In genomic region chr22:30298005-30298701, GRCh38 we compare ENCODE assay signal across 13 cellular contexts. TPM values are rescaled to one million over a fixed set of nuclear protein-coding genes. Genes with fewer than 3 reads are reported as not detected.
A peak's percentile ranks its signal among the peaks of the same experiment; 100 is the strongest.
DNase-seq lines count a peak whose midpoint lies in the region; ATAC-seq and TF ChIP-seq lines count a peak whose summit lies in the region.
"Had no signal": no experiment of that assay in that cellular context is flagged by ENCODE, and none has a peak within 500 bp of the region (broad histone marks: within the 10 kb centered on the region; RNA-seq: fewer than 3 reads in every experiment).

No MANE protein-coding gene starts in this region.

- no peaks in the 10 kb centered on the region for H3K27me3 Mint-ChIP-seq in CD8-positive, alpha-beta T cell (ENCODE audit: low read depth)
- H3K27me3 Mint-ChIP-seq: dendritic cell treated with granulocyte-macrophage colony-stimulating factor and Interleukin-4, amounts not matched to agents 40 ng/mL and 50 ng/mL, for 4 days had no signal

- no peaks in the 10 kb centered on the region for H3K9me3 ChIP-seq in CD8-positive, alpha-beta T cell (ENCODE audit: low read length)
- no peaks in the 10 kb centered on the region for H3K9me3 ChIP-seq in mammary epithelial cell (replicated peaks; ENCODE audit: insufficient read depth, low read length)
- H3K9me3 ChIP-seq in trophoblast cell (ENCODE audit: insufficient read depth, low read depth, low read length) = no peaks in the 10 kb centered on the region

- dilution Hi-C loops in mammary epithelial cell (cut with HindIII; ENCODE audit: low sequenced_read_pairs) = no loop called here

- H2AFZ ChIP-seq in mammary epithelial cell (ENCODE audit: low read depth, low read length) (no peak overlapping the region), trophoblast cell (ENCODE audit: insufficient read depth, low read length, poor library complexity) (no peak overlapping the region)

- POLR2A ChIA-PET in CD8-positive, alpha-beta T cell (lab: Charles Lee) = interaction anchor here (1.0 to 1.7 kb wide), 4 partner anchors 8 to 29 kb away, joined by 3 to 6 read pairs (median 4); partner anchors contain the start of genes CASTOR1 and TBC1D10A

- TF ChIP-seq RAD21 in Ishikawa (IDR thresholded peaks at IDR 0.05; ENCODE audit: low read depth) = 0 out of 2 replicates have a peak, but pooled peaks have one; percentile 14

- CTCF ChIA-PET in CD8-positive, alpha-beta T cell (lab: Charles Lee) = interaction anchor here (1.0 to 20.4 kb wide), 3 partner anchors 7 to 126 kb away, joined by 3 to 528 read pairs (median 146); partner anchors contain the start of genes CASTOR1, RNF215 and SEC14L2
- CTCF ChIA-PET in mammary epithelial cell (lab: Charles Lee; ENCODE audit: low non-redundant PET) = no interaction called here

- peaks cover 85% of the 10 kb centered on the region for H3K4me1 ChIP-seq in CD8-positive, alpha-beta T cell (ENCODE audit: insufficient read depth, low read length)
- H3K4me1 ChIP-seq in mammary epithelial cell (ENCODE audit: insufficient read depth, low read length) (peaks cover 33% of the 10 kb centered on the region), trophoblast cell (ENCODE audit: control insufficient read depth in 1 of 2, insufficient read depth in 2 of 2, low read length in 2 of 2) (peaks cover 39 to 53% of the 10 kb centered on the region in 2 experiments)

- peaks cover 37% of the 10 kb centered on the region for H3K36me3 ChIP-seq in CD8-positive, alpha-beta T cell (ENCODE audit: insufficient read depth, low read length)
- H3K36me3 ChIP-seq in mammary epithelial cell (ENCODE audit: insufficient read depth, low read length) (peaks cover 10% of the 10 kb centered on the region), trophoblast cell (ENCODE audit: control insufficient read depth in 1 of 2, insufficient read depth in 2 of 2, low read length in 2 of 2) (peaks cover 80 to 85% of the 10 kb centered on the region in 2 experiments)

- intact Hi-C loops in CD8-positive, alpha-beta T cell (cut with DNase I, micrococcal nuclease) = no loop called here
- intact Hi-C loops in mammary epithelial cell (cut with micrococcal nuclease) = no loop called here

- H3K14ac ChIP-seq in trophoblast cell (ENCODE audit: low read length) = peak overlapping the region; percentile 16

- TF ChIP-seq CTCF in CD8-positive, alpha-beta T cell (IDR thresholded peaks at IDR 0.05) = no peak
- peak in 1 of 2 donors; percentile 30 for TF ChIP-seq CTCF in mammary epithelial cell (conservative IDR thresholded peaks at IDR 0.05 in 1 of 2, IDR thresholded peaks at IDR 0.05 in 1 of 2; ENCODE audit: extremely low read depth in 1 of 2, insufficient read depth in 1 of 2, low read depth in 1 of 2, low read length in 2 of 2)

- H3K4ac ChIP-seq in trophoblast cell (ENCODE audit: low read depth, low read length) = no peak overlapping the region

- no peak for TF ChIP-seq EP300 in Ishikawa (IDR thresholded peaks at IDR 0.05; ENCODE audit: borderline replicate concordance)

- H2BK120ac ChIP-seq in trophoblast cell (ENCODE audit: insufficient read depth, low read length, poor library complexity) = peak overlapping the region; percentile 7

- no peak for DNase-seq in CD8-positive, alpha-beta T cell
- peak; percentile 88 for DNase-seq in mammary epithelial cell
- DNase-seq in trophoblast cell = peak; percentile 86 to 89
- DNase-seq in GF-D8 (lab: John Stamatoyannopoulos, UW) = no peak
- no peak for DNase-seq in NCI-H1105 treated with DMSO at 0.1 percent for 48 hours (lab: John Stamatoyannopoulos, UW)
- DNase-seq in kidney tubule cell (ENCODE audit: low spot score) = no peak
- DNase-seq: hippocampal formation, KBM-7, natural killer cell, NCI-H526 treated with DMSO at 0.1 percent for 48 hours had no signal

- no peak overlapping the region for H4K12ac ChIP-seq in trophoblast cell (ENCODE audit: low read depth, low read length)

- WGBS in mammary epithelial cell (ENCODE audit: low coverage, missing lambda C conversion rate) = 61% methylated on average over 6 of the region's 9 CpGs
- no CpG with 5 or more reads among the region's 9 CpGs for WGBS in trophoblast cell (ENCODE audit: extremely low coverage, insufficient coverage, insufficient read length)

- in situ Hi-C loops in mammary epithelial cell (cut with MboI; ENCODE audit: low sequenced_read_pairs in 2 of 2) = no loop called here

- H3K36me3 Mint-ChIP-seq in CD8-positive, alpha-beta T cell = peaks cover 87% of the 10 kb centered on the region
- H3K36me3 Mint-ChIP-seq: natural killer cell had no signal

- peak overlapping the region; percentile 39 for H3K27ac ChIP-seq in CD8-positive, alpha-beta T cell (ENCODE audit: low read depth, low read length)
- no peak overlapping the region for H3K27ac ChIP-seq in mammary epithelial cell (ENCODE audit: insufficient read depth, low read depth, low read length)
- H3K27ac ChIP-seq in trophoblast cell (ENCODE audit: low read depth, low read length) = peak overlapping the region; percentile 72

- H2BK5ac ChIP-seq in trophoblast cell (ENCODE audit: low read depth, low read length, poor library complexity) = no peak overlapping the region

- no peak overlapping the region for H3K4me3 Mint-ChIP-seq in CD8-positive, alpha-beta T cell
- H3K4me3 Mint-ChIP-seq: dendritic cell treated with granulocyte-macrophage colony-stimulating factor and Interleukin-4, amounts not matched to agents 40 ng/mL and 50 ng/mL, for 4 days; natural killer cell had no signal

- BruUV-seq in mammary epithelial cell (replicated peaks; lab: Mats Ljungman, UMichigan) = no TSS peak

- no peaks in the 10 kb centered on the region for H4K20me1 ChIP-seq in mammary epithelial cell (ENCODE audit: insufficient read depth, low read length)

- no peaks in the 10 kb centered on the region for H3K9me3 Mint-ChIP-seq in CD8-positive, alpha-beta T cell
- H3K9me3 Mint-ChIP-seq: dendritic cell treated with granulocyte-macrophage colony-stimulating factor and Interleukin-4, amounts not matched to agents 40 ng/mL and 50 ng/mL, for 4 days; natural killer cell had no signal

- peak overlapping the region; percentile 30 for H3K18ac ChIP-seq in trophoblast cell (ENCODE audit: low read length)

- H3K4me3 ChIP-seq in CD8-positive, alpha-beta T cell (ENCODE audit: low read depth, low read length) = no peak overlapping the region
- H3K4me3 ChIP-seq in mammary epithelial cell (replicated peaks in 1 of 3; ENCODE audit: insufficient read depth in 1 of 3, low read depth in 2 of 3, low read length in 3 of 3) = no peak overlapping the region
- no peak overlapping the region for H3K4me3 ChIP-seq in trophoblast cell (ENCODE audit: low read depth, low read length)

- H2AK5ac ChIP-seq in trophoblast cell (ENCODE audit: low read length) = no peak overlapping the region

- no peak overlapping the region for H3K23ac ChIP-seq in trophoblast cell (ENCODE audit: low read length)

- no peak overlapping the region for H2BK12ac ChIP-seq in trophoblast cell (ENCODE audit: low read length)

- no peak overlapping the region for H3K9ac ChIP-seq in mammary epithelial cell (ENCODE audit: insufficient read depth, low read length)
- H3K9ac ChIP-seq in trophoblast cell (ENCODE audit: low read length) = no peak overlapping the region

- H3K27ac Mint-ChIP-seq in CD8-positive, alpha-beta T cell = peak overlapping the region; percentile 89
- H3K27ac Mint-ChIP-seq: dendritic cell treated with granulocyte-macrophage colony-stimulating factor and Interleukin-4, amounts not matched to agents 40 ng/mL and 50 ng/mL, for 4 days; natural killer cell had no signal

- ATAC-seq in CD8-positive, alpha-beta T cell = no peak
- ATAC-seq in HG02571 (IDR thresholded peaks at IDR 0.05; ENCODE audit: unreplicated experiment) = no peak
- ATAC-seq: natural killer cell had no signal

- H4K91ac ChIP-seq in trophoblast cell (ENCODE audit: low read depth, low read length) = peak overlapping the region; percentile 3

- H3K79me2 ChIP-seq in mammary epithelial cell (ENCODE audit: insufficient read depth, low read length) (peaks cover 19% of the 10 kb centered on the region), trophoblast cell (ENCODE audit: control insufficient read depth, insufficient read depth, low read length, poor library complexity) (peaks cover 14% of the 10 kb centered on the region)

- H3K4me2 ChIP-seq in mammary epithelial cell (ENCODE audit: insufficient read depth, low read depth, low read length) = no peak overlapping the region
- H3K4me2 ChIP-seq in trophoblast cell (ENCODE audit: low read length) = no peak overlapping the region

- no peak overlapping the region for H4K8ac ChIP-seq in trophoblast cell (ENCODE audit: low read depth, low read length)

- H3K27me3 ChIP-seq in CD8-positive, alpha-beta T cell (ENCODE audit: insufficient read depth, low read length) = no peaks in the 10 kb centered on the region
- H3K27me3 ChIP-seq in mammary epithelial cell (ENCODE audit: insufficient read depth, low read length) (no peaks in the 10 kb centered on the region), trophoblast cell (ENCODE audit: insufficient read depth, low read length) (no peaks in the 10 kb centered on the region)

- peaks cover 78% of the 10 kb centered on the region for H3K4me1 Mint-ChIP-seq in CD8-positive, alpha-beta T cell (ENCODE audit: low read depth)

- H3K79me1 ChIP-seq in trophoblast cell (ENCODE audit: low read length) = peaks cover 36% of the 10 kb centered on the region

TF ChIP-seq in Ishikawa, 13 proteins besides CTCF, POLR2A, EP300 and RAD21 (continues in another document):
- TF ChIP-seq MAX (IDR thresholded peaks at IDR 0.05) = peak; percentile 69; the same call in 1 of the 2 replicates

RNA-seq across cellular contexts. Expression of gene CASTOR1, which starts 8.8 kb away (rescaled TPM):
- total RNA-seq in CD8-positive, alpha-beta T cell = 10 to 100 TPM; 17.2 to 21.9 TPM
- 1 to 10 TPM; 8.7 to 9.7 TPM for total RNA-seq in mammary epithelial cell
- polyA plus RNA-seq in mammary epithelial cell = 6.3 TPM
- polyA minus RNA-seq in mammary epithelial cell = 9.4 TPM
- polyA plus RNA-seq in trophoblast cell (2013) = 41.1 and 44.2 TPM in 2 replicates

RNA-seq across cellular contexts. Expression of gene TBC1D10A, which starts 28.6 kb away (rescaled TPM):
- 10 to 100 TPM; 77.5 to 87.3 TPM for total RNA-seq in CD8-positive, alpha-beta T cell
- total RNA-seq in mammary epithelial cell = 10 to 100 TPM; 25.7 to 27.5 TPM
- polyA plus RNA-seq in mammary epithelial cell = 15.3 TPM
- polyA minus RNA-seq in mammary epithelial cell = 22.8 TPM
- 43.9 and 46.1 TPM in 2 replicates for polyA plus RNA-seq in trophoblast cell (2013)

RNA-seq across cellular contexts. Expression of gene OSM, which starts 31.5 kb away (rescaled TPM):
- 10 to 100 TPM; 26.1 to 26.5 TPM for total RNA-seq in CD8-positive, alpha-beta T cell
- total RNA-seq in mammary epithelial cell = not detected
- polyA plus RNA-seq in mammary epithelial cell = not detected
- polyA minus RNA-seq in mammary epithelial cell = not detected
- 0.19 and 0.25 TPM in 2 replicates for polyA plus RNA-seq in trophoblast cell (2013)

RNA-seq across cellular contexts. Expression of gene LIF, which starts 51.6 kb away (rescaled TPM):
- under 1 TPM; 0.30 to 0.42 TPM for total RNA-seq in CD8-positive, alpha-beta T cell
- total RNA-seq in mammary epithelial cell = 10 to 100 TPM; 31.2 to 35.8 TPM
- 7.8 TPM for polyA plus RNA-seq in mammary epithelial cell
- polyA minus RNA-seq in mammary epithelial cell = 12.0 TPM
- polyA plus RNA-seq in trophoblast cell (2013) = 1.2 and 1.4 TPM in 2 replicates

RNA-seq across cellular contexts. Expression of gene SF3A1, which starts 58.5 kb away (rescaled TPM):
- total RNA-seq in CD8-positive, alpha-beta T cell = 100 to 1,000 TPM; 406 to 422 TPM
- total RNA-seq in mammary epithelial cell = 100 to 1,000 TPM in 1 of 2 donors, 10 to 100 TPM in 1; 45.0 to 163 TPM
- 45.2 TPM for polyA plus RNA-seq in mammary epithelial cell
- polyA minus RNA-seq in mammary epithelial cell = 645 TPM
- polyA plus RNA-seq in trophoblast cell (2013) = 188 and 193 TPM in 2 replicates

Comparison
In these comparisons a context has a peak if more than half of its experiments do, and no peak if none do; other contexts are left out.
1. DNase-seq: peak in mammary epithelial cell (single experiment) and trophoblast cell (2 of 2); none in CD8-positive, alpha-beta T cell (0 of 7), GF-D8 (single experiment), NCI-H1105 treated with DMSO at 0.1 percent for 48 hours (single experiment) and kidney tubule cell (single experiment).
2. RNA of gene OSM, which starts 31.5 kb away (total RNA-seq): 26.1 to 26.5 TPM in CD8-positive, alpha-beta T cell; not detected in mammary epithelial cell; every median in the first group is over 10 times any median in the second.